11 cellular contexts compared by ENCODE assay signal in the genomic region with DNA sequence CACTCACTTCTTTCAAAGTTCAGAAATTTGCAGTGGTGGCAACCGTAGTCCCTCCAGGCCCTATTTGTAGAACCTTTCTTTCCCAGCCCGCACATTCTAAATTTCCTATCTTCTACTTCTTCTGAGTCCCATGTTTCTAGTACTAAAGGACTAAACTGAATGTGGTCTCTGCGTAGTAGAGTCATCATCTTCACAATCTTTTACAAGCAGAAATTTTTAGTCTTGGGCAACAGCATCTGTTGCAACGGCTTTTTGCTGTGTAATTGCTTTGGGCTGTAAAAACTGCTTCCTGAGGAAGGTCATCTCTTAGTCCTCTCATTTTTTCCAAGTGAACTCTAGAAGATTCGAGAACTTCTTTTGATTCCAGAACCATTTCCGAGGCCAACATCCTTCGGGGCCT. TPM values are rescaled to one million over a fixed set of nuclear protein-coding genes. Genes with fewer than 3 reads are reported as not detected.
DNase-seq lines count a peak whose midpoint lies in the region; ATAC-seq and TF ChIP-seq lines count a peak whose summit lies in the region.
"Had no signal": no experiment of that assay in that cellular context is flagged by ENCODE, and none has a peak within 500 bp of the region (broad histone marks: within the 10 kb centered on the region; RNA-seq: fewer than 3 reads in every experiment).

No MANE protein-coding gene starts in this region.

- no peak for TF ChIP-seq EP300 in suprapubic skin (IDR thresholded peaks at IDR 0.05)

- peak overlapping the region; percentile 29 for H3K27ac Mint-ChIP-seq in T-helper 17 cell
- H3K27ac Mint-ChIP-seq: activated T-helper 2 cell treated with anti-CD3 and anti-CD28 coated beads, Interferon-gamma antibody, Interleukin-2, Interleukin-4, amounts not matched to agents 10 μg/mL and 5 μg/mL and 100 μg/mL, durations not matched to agents 14 hours and 24 hours and 36 hours had no signal

- CTCF ChIA-PET in GM10248 (lab: Yijun Ruan, JAX): no interaction called here

- no peak for TF ChIP-seq CTCF in suprapubic skin (IDR thresholded peaks at IDR 0.05)
- no peak for TF ChIP-seq CTCF in GM10248 (IDR thresholded peaks at IDR 0.05; ENCODE audit: control extremely low read depth, extremely low read depth, low read depth, missing control alignments)
- TF ChIP-seq CTCF in esophagus squamous epithelium (IDR thresholded peaks at IDR 0.05): no peak

- WGBS in right cardiac atrium: 62% methylated on average over 7 of the region's 7 CpGs
- 80% methylated on average over 7 of the region's 7 CpGs for WGBS in suprapubic skin
- WGBS in esophagus squamous epithelium, 2 donors: 76 to 80% methylated on average over 7 of the region's 7 CpGs

- TF ChIP-seq POLR2A in suprapubic skin (IDR thresholded peaks at IDR 0.05): no peak
- no peak for TF ChIP-seq POLR2A in esophagus squamous epithelium (IDR thresholded peaks at IDR 0.05)

- H3K4me3 ChIP-seq in right cardiac atrium (ENCODE audit: low read length): no peak overlapping the region
- no peak overlapping the region for H3K4me3 ChIP-seq in suprapubic skin
- no peak overlapping the region for H3K4me3 ChIP-seq in esophagus squamous epithelium
- H3K4me3 ChIP-seq: MG63, SK-N-MC had no signal

- peaks cover 10% of the 10 kb centered on the region for H3K4me1 ChIP-seq in right cardiac atrium (ENCODE audit: control insufficient read depth, insufficient read depth, low read length)
- H3K4me1 ChIP-seq in suprapubic skin: peaks cover 30% of the 10 kb centered on the region
- H3K4me1 ChIP-seq in esophagus squamous epithelium: peaks cover 11 to 13% (median 12%) of the 10 kb centered on the region in 3 donors
- H3K4me1 ChIP-seq: foreskin keratinocyte had no signal

- peak; percentile 42 for DNase-seq in HS-5 (ENCODE audit: low read depth)
- DNase-seq in T-helper 17 cell: no peak
- DNase-seq in right cardiac atrium: no peak
- no peak for DNase-seq in suprapubic skin (ENCODE audit: low spot score in 2 of 2)
- no peak for DNase-seq in GM10248 (ENCODE audit: extremely low spot score)
- DNase-seq in esophagus squamous epithelium (lab: John Stamatoyannopoulos, UW): no peak
- DNase-seq: foreskin keratinocyte, MG63 had no signal

- H3K27ac ChIP-seq in right cardiac atrium (ENCODE audit: low read length): peak overlapping the region; percentile 73
- H3K27ac ChIP-seq in suprapubic skin: peak overlapping the region; percentile 8
- H3K27ac ChIP-seq in esophagus squamous epithelium: peak overlapping the region in 1 of 4 donors; percentile 27
- H3K27ac ChIP-seq: foreskin keratinocyte, SK-N-MC had no signal

- no peak overlapping the region for H3K4me3 Mint-ChIP-seq in T-helper 17 cell

- H3K9me3 ChIP-seq in T-helper 17 cell (ENCODE audit: control insufficient read depth, low read length, poor library complexity, severe bottlenecking) (no peaks in the 10 kb centered on the region), right cardiac atrium (ENCODE audit: control insufficient read depth, low read length) (no peaks in the 10 kb centered on the region), suprapubic skin (no peaks in the 10 kb centered on the region), esophagus squamous epithelium (no peaks in the 10 kb centered on the region)
- H3K9me3 ChIP-seq: MG63 had no signal

- H3K36me3 ChIP-seq in suprapubic skin: no peaks in the 10 kb centered on the region
- no peaks in the 10 kb centered on the region for H3K36me3 ChIP-seq in esophagus squamous epithelium
- H3K36me3 ChIP-seq: MG63 had no signal

- H3K4me1 Mint-ChIP-seq in T-helper 17 cell: peaks cover 21% of the 10 kb centered on the region

- ATAC-seq in T-helper 17 cell: no peak
- ATAC-seq in right cardiac atrium: peak; percentile 55 to 63
- ATAC-seq in HG02885 (IDR thresholded peaks at IDR 0.05; ENCODE audit: poor library complexity, unreplicated experiment): no peak
- ATAC-seq: foreskin keratinocyte had no signal

- no peaks in the 10 kb centered on the region for H3K27me3 Mint-ChIP-seq in T-helper 17 cell

- H3K36me3 Mint-ChIP-seq in T-helper 17 cell (ENCODE audit: low read depth): peaks cover 6% of the 10 kb centered on the region

- H3K27me3 ChIP-seq in right cardiac atrium (ENCODE audit: control insufficient read depth, insufficient read depth): no peaks in the 10 kb centered on the region
- H3K27me3 ChIP-seq in suprapubic skin: no peaks in the 10 kb centered on the region
- H3K27me3 ChIP-seq in esophagus squamous epithelium: no peaks in the 10 kb centered on the region
- H3K27me3 ChIP-seq: foreskin keratinocyte, MG63 had no signal

- intact Hi-C loops in right cardiac atrium (cut with DNase I): no loop called here
- intact Hi-C loops in esophagus squamous epithelium (cut with DNase I): no loop called here

- POLR2A ChIA-PET in GM10248 (lab: Yijun Ruan, JAX): no interaction called here

RNA-seq across cellular contexts. Expression of a gene that starts 23.9 kb away (rescaled TPM):
- total RNA-seq in T-helper 17 cell (10 to 100 TPM; 10.6 to 11.0 TPM), right cardiac atrium (1 to 10 TPM; 2.2 to 4.0 (median 3.0) TPM), suprapubic skin (100 to 1,000 TPM; 117 to 239 (median 135) TPM), esophagus squamous epithelium (100 to 1,000 TPM in 1 of 4 donors, 10 to 100 TPM in 3; 43.4 to 126 (median 76.9) TPM)
- 0.79 TPM for polyA plus RNA-seq in right cardiac atrium

Comparison
In these comparisons a context has a peak if more than half of its experiments do, and no peak if none do; other contexts are left out.
1. ATAC-seq: peak in right cardiac atrium (2 of 2); none in T-helper 17 cell (single experiment) and HG02885 (single experiment).